Comparison of ENCODE assay signal across 1 cellular context in the genomic region with DNA sequence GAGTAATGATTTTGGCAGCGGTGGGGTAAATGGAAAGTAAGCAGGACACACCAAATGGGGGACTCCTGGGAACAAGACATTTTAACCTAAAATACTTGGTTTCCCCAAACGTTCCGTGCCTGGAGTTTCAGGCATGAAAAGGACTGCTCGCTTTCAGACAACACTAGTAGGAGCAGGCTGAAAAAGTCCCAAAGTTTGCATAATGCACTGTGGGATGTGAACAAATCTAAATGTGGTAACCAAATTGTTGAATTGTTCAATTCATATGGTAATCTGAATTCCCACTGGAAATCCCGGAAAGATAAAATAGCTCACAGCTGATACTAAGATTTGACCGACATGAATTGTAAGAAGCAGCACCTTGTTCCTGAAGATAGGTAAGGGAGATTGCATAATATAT.
TF ChIP-seq lines count a peak whose summit lies in the region.

No MANE protein-coding gene starts in this region.

TF ChIP-seq in IMR-90, 13 proteins besides CTCF, POLR2A, EP300 and RAD21:
- TF ChIP-seq BHLHE40 (IDR thresholded peaks at IDR 0.05; ENCODE audit: low read depth, low read length) (no peak), MAFK (IDR thresholded peaks at IDR 0.05; ENCODE audit: low read depth, low read length) (no peak), CEBPB (IDR thresholded peaks at IDR 0.05; ENCODE audit: low read depth, low read length) (peak; percentile 28; the same call in 1 of the 2 replicates), CHD1 (IDR thresholded peaks at IDR 0.05; ENCODE audit: low read depth, low read length) (no peak)
TF ChIP-seq in IMR-90: peak in this region for 1.
